In genomic region chr10:73597346-73597745, GRCh38 we compare ENCODE assay signal across 27 cellular contexts. TPM values are rescaled to one million over a fixed set of nuclear protein-coding genes. Genes with fewer than 3 reads are reported as not detected.
A peak's percentile ranks its signal among the peaks of the same experiment; 100 is the strongest.
DNase-seq lines count a peak whose midpoint lies in the region; ATAC-seq and TF ChIP-seq lines count a peak whose summit lies in the region.
"Had no signal": no experiment of that assay in that cellular context is flagged by ENCODE, and none has a peak within 500 bp of the region (broad histone marks: within the 10 kb centered on the region; RNA-seq: fewer than 3 reads in every experiment).

No MANE protein-coding gene starts in this region.

- no peaks in the 10 kb centered on the region for H3K27me3 Mint-ChIP-seq in endothelial cell (ENCODE audit: unreplicated experiment)
- H3K27me3 Mint-ChIP-seq: activated B cell treated with CpG ODN at 0.5 μM for 24 hours; activated naive CD8-positive, alpha-beta T cell treated with anti-CD3 and anti-CD28 coated beads for 36 hours had no signal

- no peak for TF ChIP-seq CTCF in PC-3 (conservative IDR thresholded peaks at IDR 0.05; ENCODE audit: low read depth, low read length)
- TF ChIP-seq CTCF in endothelial cell (IDR thresholded peaks at IDR 0.05; ENCODE audit: unreplicated experiment): no peak

- intact Hi-C loops in PC-3 (cut with micrococcal nuclease): no loop called here

- no peak overlapping the region for H3K4ac ChIP-seq in mesenchymal stem cell (ENCODE audit: low read depth in 1 of 2, low read length in 2 of 2)

- 0 out of 2 replicates have a peak overlapping the region, but pooled peaks have one; percentile 0 for H3K27ac ChIP-seq in PC-3 (ENCODE audit: low read length)
- H3K27ac ChIP-seq in mesenchymal stem cell (ENCODE audit: low read length, poor library complexity, severe bottlenecking): peak overlapping the region; percentile 63
- H3K27ac ChIP-seq: body of pancreas, neural progenitor cell, stomach, tibial nerve had no signal

- no peak overlapping the region for H3K18ac ChIP-seq in mesenchymal stem cell (ENCODE audit: low read depth in 1 of 2, low read length in 2 of 2)

- no CpG with 5 or more reads among the region's 1 CpG for whole genome bisulfite sequencing in mesenchymal stem cell

- ATAC-seq in PC-3 (peak; percentile 39), HG03095 (IDR thresholded peaks at IDR 0.05; ENCODE audit: unreplicated experiment) (no peak), GM21737 (IDR thresholded peaks at IDR 0.05; ENCODE audit: unreplicated experiment) (no peak)
- ATAC-seq: body of pancreas, Right ventricle myocardium inferior had no signal

- POLR2A ChIA-PET in PC-3 (lab: Charles Lee; ENCODE audit: unreplicated experiment): no interaction called here

- no peak overlapping the region for H2BK12ac ChIP-seq in mesenchymal stem cell (ENCODE audit: low read length in 2 of 2)

- H3K9me3 ChIP-seq in PC-3 (ENCODE audit: low read length) (no peaks in the 10 kb centered on the region), mesenchymal stem cell (ENCODE audit: control insufficient read depth, low read length) (no peaks in the 10 kb centered on the region)
- H3K9me3 ChIP-seq: body of pancreas, stomach, tibial nerve had no signal

- CTCF ChIA-PET in PC-3 (lab: Charles Lee): interaction anchor here (0.7 kb wide), 1 partner anchor 16 kb away, joined by 3 read pairs; no protein-coding TSS in a partner anchor

- H3F3A ChIP-seq in PC-3 (ENCODE audit: low read length, unreplicated experiment): peaks cover 16% of the 10 kb centered on the region

- H3K4me1 ChIP-seq in PC-3 (ENCODE audit: insufficient read depth, low read length) (peaks cover 31% of the 10 kb centered on the region), mesenchymal stem cell (ENCODE audit: control insufficient read depth, insufficient read depth, low read depth, low read length) (peaks cover 9% of the 10 kb centered on the region)

- H3K79me2 ChIP-seq in PC-3 (ENCODE audit: low read length): 0 out of 2 replicates have a peak, but pooled peaks cover 5% of the 10 kb centered on the region

- DNase-seq in ELR (ENCODE audit: low read depth): peak; percentile 65
- DNase-seq in PC-3: peak; percentile 72
- no peak for DNase-seq in endothelial cell (ENCODE audit: low spot score)
- no peak for DNase-seq in mesenchymal stem cell
- no peak for DNase-seq in activated effector memory CD4-positive, alpha-beta T cell treated with anti-CD3 and anti-CD28 coated beads, Interleukin-2, amount 50 U/mL, for 16 hours
- DNase-seq in GF-D8 (lab: John Stamatoyannopoulos, UW): no peak
- DNase-seq: activated B cell treated with CpG ODN at 0.5 μM for 24 hours; activated CD4-positive, alpha-beta T cell treated with anti-CD3 and anti-CD28 coated beads, Interleukin-2, amount 50 U/mL, for 48 hours; activated CD8-positive, alpha-beta memory T cell treated with anti-CD3 and anti-CD28 coated beads, Interleukin-2, amount 50 U/mL, for 48 hours; activated naive CD8-positive, alpha-beta T cell treated with anti-CD3 and anti-CD28 coated beads for 36 hours; body of pancreas; effector CD8-positive, alpha-beta T cell; glutamatergic neuron; GOT3; Kasumi-1; kidney; NCI-H1092; NCI-H187 treated with DMSO at 0.1 percent for 48 hours; NCI-H2227 treated with DMSO at 0.1 percent for 48 hours; stomach had no signal

- H2BK15ac ChIP-seq in mesenchymal stem cell (ENCODE audit: low read depth, poor library complexity, severe bottlenecking): no peak overlapping the region

- no peak overlapping the region for H4K8ac ChIP-seq in mesenchymal stem cell (ENCODE audit: low read length)

- H2AK5ac ChIP-seq in mesenchymal stem cell (ENCODE audit: low read length, severe bottlenecking): no peak overlapping the region

- no peaks in the 10 kb centered on the region for H3K9me2 ChIP-seq in PC-3 (replicated peaks; ENCODE audit: low read length)

- H3K27ac Mint-ChIP-seq in endothelial cell (ENCODE audit: unreplicated experiment): peak overlapping the region; percentile 24
- H3K27ac Mint-ChIP-seq: activated B cell treated with CpG ODN at 0.5 μM for 24 hours; activated naive CD8-positive, alpha-beta T cell treated with anti-CD3 and anti-CD28 coated beads for 36 hours; CD14-positive monocyte; neural progenitor cell had no signal

- no peak overlapping the region for H2BK5ac ChIP-seq in mesenchymal stem cell (ENCODE audit: low read depth, low read length, poor library complexity, severe bottlenecking)

- H3K4me2 ChIP-seq in PC-3 (ENCODE audit: low read length) (no peak overlapping the region), mesenchymal stem cell (ENCODE audit: low read length, poor library complexity, severe bottlenecking) (no peak overlapping the region)
- H3K4me2 ChIP-seq: neural progenitor cell had no signal

- BruUV-seq in PC-3 (replicated peaks; lab: Mats Ljungman, UMichigan): no TSS peak

- no peaks in the 10 kb centered on the region for H3K9me3 Mint-ChIP-seq in endothelial cell (ENCODE audit: unreplicated experiment)
- H3K9me3 Mint-ChIP-seq: activated B cell treated with CpG ODN at 0.5 μM for 24 hours; activated naive CD8-positive, alpha-beta T cell treated with anti-CD3 and anti-CD28 coated beads for 36 hours; neural progenitor cell had no signal

- peaks cover 16% of the 10 kb centered on the region for H3K4me1 Mint-ChIP-seq in endothelial cell (ENCODE audit: unreplicated experiment)
- H3K4me1 Mint-ChIP-seq: activated B cell treated with CpG ODN at 0.5 μM for 24 hours had no signal

- H3K36me3 ChIP-seq in PC-3 (ENCODE audit: low read depth, low read length): no peaks in the 10 kb centered on the region
- H3K36me3 ChIP-seq in mesenchymal stem cell (ENCODE audit: control insufficient read depth in 1 of 2, insufficient read depth in 2 of 2, low read depth in 1 of 2, low read length in 2 of 2): no peaks in the 10 kb centered on the region
- H3K36me3 ChIP-seq: neural progenitor cell, stomach, tibial nerve had no signal

- H3K14ac ChIP-seq in mesenchymal stem cell (ENCODE audit: low read length in 2 of 2): no peak overlapping the region

- H3K4me3 ChIP-seq in PC-3 (ENCODE audit: low read length) (no peak overlapping the region), mesenchymal stem cell (ENCODE audit: insufficient read depth in 1 of 2, low read depth in 1 of 2, low read length in 2 of 2) (no peak overlapping the region)
- H3K4me3 ChIP-seq: body of pancreas, lung, neural progenitor cell, stomach, tibial nerve had no signal

- no peak overlapping the region for H2AFZ ChIP-seq in PC-3 (ENCODE audit: low read length)
- H2AFZ ChIP-seq in mesenchymal stem cell (ENCODE audit: low read depth, low read length): no peak overlapping the region
- H2AFZ ChIP-seq: neural progenitor cell had no signal

- no peak overlapping the region for H4K91ac ChIP-seq in mesenchymal stem cell (ENCODE audit: low read length)

- no peak overlapping the region for H3K23ac ChIP-seq in mesenchymal stem cell (ENCODE audit: low read length in 2 of 2)

- no peak overlapping the region for H3K4me3 Mint-ChIP-seq in endothelial cell (ENCODE audit: unreplicated experiment)
- H3K4me3 Mint-ChIP-seq: activated B cell treated with CpG ODN at 0.5 μM for 24 hours; activated naive CD8-positive, alpha-beta T cell treated with anti-CD3 and anti-CD28 coated beads for 36 hours; CD14-positive monocyte; neural progenitor cell had no signal

- peaks cover 9% of the 10 kb centered on the region for H3K79me1 ChIP-seq in mesenchymal stem cell (replicated peaks; ENCODE audit: low read length, poor library complexity, severe bottlenecking)

- no peak overlapping the region for H2BK120ac ChIP-seq in mesenchymal stem cell (ENCODE audit: low read depth, low read length)

- H3K36me3 Mint-ChIP-seq in endothelial cell (ENCODE audit: low read depth, unreplicated experiment): no peaks in the 10 kb centered on the region
- H3K36me3 Mint-ChIP-seq: activated naive CD8-positive, alpha-beta T cell treated with anti-CD3 and anti-CD28 coated beads for 36 hours; CD14-positive monocyte; neural progenitor cell had no signal

- H3K9ac ChIP-seq in PC-3 (ENCODE audit: low read length) (no peak overlapping the region), mesenchymal stem cell (ENCODE audit: low read length) (no peak overlapping the region)
- H3K9ac ChIP-seq: neural progenitor cell had no signal

- H3K27me3 ChIP-seq in PC-3 (ENCODE audit: low read length) (no peaks in the 10 kb centered on the region), mesenchymal stem cell (ENCODE audit: control insufficient read depth in 1 of 2, insufficient read depth in 1 of 2, low read length in 2 of 2) (no peaks in the 10 kb centered on the region)
- H3K27me3 ChIP-seq: body of pancreas, neural progenitor cell, stomach, tibial nerve had no signal

- no peaks in the 10 kb centered on the region for H4K20me1 ChIP-seq in PC-3 (ENCODE audit: low read length)

RNA-seq across cellular contexts. Expression of gene USP54, which starts 6.2 kb away (rescaled TPM):
- total RNA-seq in PC-3 (2014; rRNA removed) (40.5 and 43.7 TPM in 2 replicates), endothelial cell (ENCODE audit: unreplicated experiment) (267 TPM)
- 6.2 TPM for polyA plus RNA-seq in mesenchymal stem cell (2013, experiment 1 of 2)
- polyA plus RNA-seq in mesenchymal stem cell (2013, experiment 2 of 2): 5.8 TPM

RNA-seq across cellular contexts. Expression of gene MYOZ1, which starts 43.9 kb away (rescaled TPM):
- total RNA-seq in PC-3 (2014; rRNA removed): 0.17 TPM in 1 of 2 replicates, not detected in the other
- 4.0 TPM for total RNA-seq in endothelial cell (ENCODE audit: unreplicated experiment)
- polyA plus RNA-seq in mesenchymal stem cell (2013, experiment 1 of 2): 0.07 TPM
- polyA plus RNA-seq in mesenchymal stem cell (2013, experiment 2 of 2): 0.07 TPM
- total RNA-seq: activated B cell treated with CpG ODN at 0.5 μM for 24 hours; activated naive CD8-positive, alpha-beta T cell treated with anti-CD3 and anti-CD28 coated beads for 36 hours; body of pancreas had no signal
- polyA plus RNA-seq: CD14-positive monocyte had no signal

RNA-seq across cellular contexts. Expression of gene SYNPO2L, which starts 58.5 kb away (rescaled TPM):
- total RNA-seq in PC-3 (2014; rRNA removed) (0.06 TPM in 1 of 2 replicates, not detected in the other), endothelial cell (ENCODE audit: unreplicated experiment) (0.13 TPM)
- polyA plus RNA-seq in mesenchymal stem cell (2013, experiment 1 of 2): 0.54 TPM
- polyA plus RNA-seq in mesenchymal stem cell (2013, experiment 2 of 2): 0.42 TPM
- total RNA-seq: activated B cell treated with CpG ODN at 0.5 μM for 24 hours; activated naive CD8-positive, alpha-beta T cell treated with anti-CD3 and anti-CD28 coated beads for 36 hours; body of pancreas; stomach; tibial nerve had no signal
- polyA plus RNA-seq: CD14-positive monocyte had no signal

Comparison
In these comparisons a context has a peak if more than half of its experiments do, and no peak if none do; other contexts are left out.
1. DNase-seq: peak in ELR (single experiment) and PC-3 (single experiment); none in endothelial cell (single experiment), mesenchymal stem cell (single experiment), activated effector memory CD4-positive, alpha-beta T cell treated with anti-CD3 and anti-CD28 coated beads, Interleukin-2, amount 50 U/mL, for 16 hours (single experiment) and GF-D8 (single experiment).